9 cellular contexts compared by ENCODE assay signal in genomic region chr14:24673059-24673458, GRCh38. TPM values are rescaled to one million over a fixed set of nuclear protein-coding genes. Genes with fewer than 3 reads are reported as not detected.
A peak's percentile ranks its signal among the peaks of the same experiment; 100 is the strongest.
DNase-seq lines count a peak whose midpoint lies in the region; ATAC-seq and TF ChIP-seq lines count a peak whose summit lies in the region.
"Had no signal": no experiment of that assay in that cellular context is flagged by ENCODE, and none has a peak within 500 bp of the region (broad histone marks: within the 10 kb centered on the region; RNA-seq: fewer than 3 reads in every experiment).

No MANE protein-coding gene starts in this region.

- H3K27ac ChIP-seq in naive thymus-derived CD4-positive, alpha-beta T cell (ENCODE audit: low read depth, low read length) = no peak overlapping the region

- H3K27me3 Mint-ChIP-seq in naive thymus-derived CD4-positive, alpha-beta T cell = no peaks in the 10 kb centered on the region

- H3K4me3 Mint-ChIP-seq in naive thymus-derived CD4-positive, alpha-beta T cell = peak overlapping the region; percentile 74 to 92 (median 86)
- H3K4me3 Mint-ChIP-seq: H9 had no signal

- H3K36me3 Mint-ChIP-seq in naive thymus-derived CD4-positive, alpha-beta T cell = peaks cover 0 to 26% (median 3%) of the 10 kb centered on the region in 5 donors

- H3K27ac Mint-ChIP-seq in naive thymus-derived CD4-positive, alpha-beta T cell = peak overlapping the region; percentile 63 to 95 (median 88)
- H3K27ac Mint-ChIP-seq: H9 had no signal

- intact Hi-C loops in naive thymus-derived CD4-positive, alpha-beta T cell (cut with micrococcal nuclease) = loop anchor here (1.0 to 10.0 kb wide), 7 partner anchors 8 to 1208 kb away; partner anchors contain the start of genes DCAF11 (in 1 of the 2), GZMB (in 1 of the 2), NGDN (in 1 of the 2) and NRL (in 1 of the 2)

- ATAC-seq in GM18868 (IDR thresholded peaks at IDR 0.05; ENCODE audit: unreplicated experiment) = peak; percentile 62
- peak; percentile 40 for ATAC-seq in HG02623 (IDR thresholded peaks at IDR 0.05; ENCODE audit: unreplicated experiment)
- ATAC-seq in naive thymus-derived CD4-positive, alpha-beta T cell = peak; percentile 26

- H3K9me3 ChIP-seq in naive thymus-derived CD4-positive, alpha-beta T cell (ENCODE audit: control insufficient read depth in 2 of 3, low read length in 3 of 3) = no peaks in the 10 kb centered on the region

- no peak for TF ChIP-seq CTCF in NB4 (IDR thresholded peaks at IDR 0.05; ENCODE audit: low read depth, low read length)
- no peak for TF ChIP-seq CTCF in foreskin fibroblast (IDR thresholded peaks at IDR 0.05; ENCODE audit: low read depth, low read length)

- no peak for TF ChIP-seq POLR2A in NB4 (IDR thresholded peaks at IDR 0.05; ENCODE audit: extremely low read depth, insufficient read length)

- no peaks in the 10 kb centered on the region for H3K36me3 ChIP-seq in naive thymus-derived CD4-positive, alpha-beta T cell (ENCODE audit: control insufficient read depth in 2 of 3, insufficient read depth in 3 of 3, low read length in 3 of 3)

- peaks cover 35 to 80% (median 54%) of the 10 kb centered on the region in 7 donors for H3K4me1 Mint-ChIP-seq in naive thymus-derived CD4-positive, alpha-beta T cell
- H3K4me1 Mint-ChIP-seq: H9 had no signal

- H3K9me3 Mint-ChIP-seq in naive thymus-derived CD4-positive, alpha-beta T cell = peaks cover 0 to 11% (median 3%) of the 10 kb centered on the region in 11 donors

- POLR2A ChIA-PET in naive thymus-derived CD4-positive, alpha-beta T cell (lab: Charles Lee) = interaction anchor here (1.1 to 1.3 kb wide), 2 partner anchors 9 to 190 kb away, joined by 3 to 5 read pairs; no protein-coding TSS in a partner anchor
- POLR2A ChIA-PET in HEK293T (lab: Yijun Ruan, JAX) = no interaction called here

- CTCF ChIA-PET in naive thymus-derived CD4-positive, alpha-beta T cell (lab: Charles Lee) = no interaction called here
- CTCF ChIA-PET in HEK293T (lab: Yijun Ruan, JAX) = interaction anchor here (0.8 kb wide), 1 partner anchor 11 kb away, joined by 3 read pairs; no protein-coding TSS in a partner anchor

- DNase-seq in NB4 (ENCODE audit: low read depth) (peak; percentile 57), NCI-H345 treated with DMSO at 0.1 percent for 48 hours (lab: John Stamatoyannopoulos, UW; ENCODE audit: unreplicated experiment) (no peak), HEK293T (ENCODE audit: extremely low spot score) (no peak), foreskin fibroblast (no peak), activated gamma-delta T cell (lab: John Stamatoyannopoulos, UW) (no peak)
- no peak for DNase-seq in naive thymus-derived CD4-positive, alpha-beta T cell
- DNase-seq: H9 had no signal

- no peaks in the 10 kb centered on the region for H3K27me3 ChIP-seq in naive thymus-derived CD4-positive, alpha-beta T cell (ENCODE audit: control insufficient read depth in 2 of 2, insufficient read depth in 2 of 2, low read length in 2 of 2)

- H3K4me1 ChIP-seq in naive thymus-derived CD4-positive, alpha-beta T cell (ENCODE audit: control insufficient read depth in 2 of 2, insufficient read depth in 2 of 2, low read length in 2 of 2) = peaks cover 26 to 41% of the 10 kb centered on the region in 2 donors

- H3K4me3 ChIP-seq in NB4 (ENCODE audit: low read depth, low read length) (peak overlapping the region; percentile 4), foreskin fibroblast (ENCODE audit: low read depth in 1 of 2, low read length in 2 of 2) (no peak overlapping the region)
- peak overlapping the region; percentile 49 for H3K4me3 ChIP-seq in naive thymus-derived CD4-positive, alpha-beta T cell (ENCODE audit: low read length)

TF ChIP-seq in HEK293T, 16 proteins besides CTCF, POLR2A, EP300 and RAD21:
- TF ChIP-seq BHLHE40 (IDR thresholded peaks at IDR 0.05; ENCODE audit: borderline replicate concordance) (no peak), ZNF384 (IDR thresholded peaks at IDR 0.05) (no peak), ARNT (IDR thresholded peaks at IDR 0.05) (no peak), SUZ12 (IDR thresholded peaks at IDR 0.05) (no peak), L3MBTL2 (conservative IDR thresholded peaks at IDR 0.05) (no peak), SP1 (IDR thresholded peaks at IDR 0.05) (no peak), FOXA1 (IDR thresholded peaks at IDR 0.05) (no peak), CTBP1 (IDR thresholded peaks at IDR 0.05; ENCODE audit: borderline replicate concordance) (no peak), NFRKB (IDR thresholded peaks at IDR 0.05) (no peak), FOXK2 (IDR thresholded peaks at IDR 0.05) (no peak), LEF1 (IDR thresholded peaks at IDR 0.05; ENCODE audit: borderline replicate concordance) (no peak), TARDBP (IDR thresholded peaks at IDR 0.05) (no peak), FOXM1 (IDR thresholded peaks at IDR 0.05; ENCODE audit: borderline replicate concordance) (no peak)
- TF ChIP-seq, protein P1, sequence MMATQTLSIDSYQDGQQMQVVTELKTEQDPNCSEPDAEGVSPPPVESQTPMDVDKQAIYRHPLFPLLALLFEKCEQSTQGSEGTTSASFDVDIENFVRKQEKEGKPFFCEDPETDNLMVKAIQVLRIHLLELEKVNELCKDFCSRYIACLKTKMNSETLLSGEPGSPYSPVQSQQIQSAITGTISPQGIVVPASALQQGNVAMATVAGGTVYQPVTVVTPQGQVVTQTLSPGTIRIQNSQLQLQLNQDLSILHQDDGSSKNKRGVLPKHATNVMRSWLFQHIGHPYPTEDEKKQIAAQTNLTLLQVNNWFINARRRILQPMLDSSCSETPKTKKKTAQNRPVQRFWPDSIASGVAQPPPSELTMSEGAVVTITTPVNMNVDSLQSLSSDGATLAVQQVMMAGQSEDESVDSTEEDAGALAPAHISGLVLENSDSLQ (IDR thresholded peaks at IDR 0.05) = no peak

RNA-seq across cellular contexts. Expression of gene GZMB, which starts 39.1 kb away (rescaled TPM):
- 100 to 1,000 TPM in 1 of 5 experiments, 10 to 100 TPM in 2, 1 to 10 TPM in 1, under 1 TPM in 1; 1.00 to 692 (median 20.3) TPM for total RNA-seq in naive thymus-derived CD4-positive, alpha-beta T cell
- 1 to 10 TPM; 1.8 to 3.0 TPM for polyA plus RNA-seq in naive thymus-derived CD4-positive, alpha-beta T cell
- total RNA-seq: H9 had no signal

Comparison
In these comparisons a context has a peak if more than half of its experiments do, and no peak if none do; other contexts are left out.
1. H3K4me3 ChIP-seq: peak in NB4 (single experiment) and naive thymus-derived CD4-positive, alpha-beta T cell (single experiment); none in foreskin fibroblast (0 of 2).
2. Peak in every context shown above with its lines, with median percentiles within 50 percentile points of each other: ATAC-seq.